ENCODE assay signal across 16 cellular contexts in genomic region chr22:23012081-23012622, GRCh38. TPM values are rescaled to one million over a fixed set of nuclear protein-coding genes. Genes with fewer than 3 reads are reported as not detected.
DNase-seq lines count a peak whose midpoint lies in the region; ATAC-seq, FAIRE-seq and TF ChIP-seq lines count a peak whose summit lies in the region.
"Had no signal": no experiment of that assay in that cellular context is flagged by ENCODE, and none has a peak within 500 bp of the region (broad histone marks: within the 10 kb centered on the region; RNA-seq: fewer than 3 reads in every experiment).

No MANE protein-coding gene starts in this region.

- H3K27me3 ChIP-seq in K562 (ENCODE audit: control insufficient read depth in 2 of 2, insufficient read depth in 2 of 2, low read length in 2 of 2) (peaks cover 42 to 52% of the 10 kb centered on the region in 2 experiments), GM23248 (replicated peaks; ENCODE audit: insufficient read depth) (no peaks in the 10 kb centered on the region; the same call in 1 of the 2 replicates), H7 (ENCODE audit: control insufficient read depth, insufficient read depth, low read length) (peaks cover 4% of the 10 kb centered on the region)
- H3K27me3 ChIP-seq: tibial nerve had no signal

- H3K4me3 ChIP-seq in K562 (no peak overlapping the region), GM23248 (no peak overlapping the region), H7 (ENCODE audit: insufficient read depth, low read depth, low read length) (no peak overlapping the region)
- H3K4me3 ChIP-seq: A549, heart left ventricle, tibial nerve had no signal

- intact Hi-C loops in K562 (cut with micrococcal nuclease) = no loop called here

- peaks cover 22 to 24% of the 10 kb centered on the region in 2 donors for H3K4me1 Mint-ChIP-seq in stimulated activated naive B cell treated with anti-CD40 and anti-IgM and Interleukin-4, amounts not matched to agents 10 μg/mL and 1 μg/mL and 100 μg/mL, for 72 hours

- FAIRE-seq in K562 (lab: Jason Lieb, UNC) = no peak
- FAIRE-seq: A549, TTC549 had no signal

- POLR2A ChIA-PET in K562 (lab: Yijun Ruan, JAX) = interaction anchor here (0.6 to 4.5 kb wide), 16 partner anchors 9 to 259 kb away, joined by 3 to 69 read pairs (median 4); no protein-coding TSS in a partner anchor

- no peak for TF ChIP-seq CTCF in K562 (IDR thresholded peaks at IDR 0.05 in 2 of 3, conservative IDR thresholded peaks at IDR 0.05 in 1 of 3; ENCODE audit: insufficient read depth in 2 of 3, low read depth in 1 of 3, low read length in 3 of 3)

- peak overlapping the region in 1 of 2 donors; percentile 26 for H3K4me3 Mint-ChIP-seq in stimulated activated naive B cell treated with anti-CD40 and anti-IgM and Interleukin-4, amounts not matched to agents 10 μg/mL and 1 μg/mL and 100 μg/mL, for 72 hours

- H2AFZ ChIP-seq in K562 (ENCODE audit: low read depth, low read length) (no peak overlapping the region), GM23248 (no peak overlapping the region)

- no peaks in the 10 kb centered on the region for H3K9me2 ChIP-seq in GM23248 (ENCODE audit: insufficient read depth)

- 2% methylated on average over 4 of the region's 4 CpGs for WGBS in K562 (ENCODE audit: insufficient coverage, low coverage, missing lambda C conversion rate)
- 54 to 60% methylated on average over 4 of the region's 4 CpGs for WGBS in GM23248 (ENCODE audit: low coverage in 1 of 2, low lambda C conversion rate in 2 of 2, missing lambda C conversion rate in 2 of 2), 2 experiments

- H3F3A ChIP-seq in GM23248 (ENCODE audit: insufficient read depth) = no peaks in the 10 kb centered on the region

- no peaks in the 10 kb centered on the region for H3K9me3 Mint-ChIP-seq in stimulated activated naive B cell treated with anti-CD40 and anti-IgM and Interleukin-4, amounts not matched to agents 10 μg/mL and 1 μg/mL and 100 μg/mL, for 72 hours

- ATAC-seq in K562 = no peak
- peak; percentile 97 to 98 for ATAC-seq in stimulated activated naive B cell treated with anti-CD40 and anti-IgM and Interleukin-4, amounts not matched to agents 10 μg/mL and 1 μg/mL and 100 μg/mL, for 72 hours (replicated peaks)
- ATAC-seq: A549, heart left ventricle had no signal

- H3K9ac ChIP-seq in K562 (ENCODE audit: insufficient read depth in 1 of 2, low read depth in 2 of 2, low read length in 2 of 2) (no peak overlapping the region), GM23248 (no peak overlapping the region)

- H3K36me3 ChIP-seq in K562 (ENCODE audit: control insufficient read depth, insufficient read depth, low read length) = no peaks in the 10 kb centered on the region
- H3K36me3 ChIP-seq in GM23248 (ENCODE audit: low read depth) = no peaks in the 10 kb centered on the region
- no peaks in the 10 kb centered on the region for H3K36me3 ChIP-seq in H7 (replicated peaks; ENCODE audit: control insufficient read depth, insufficient read depth, low read length)
- H3K36me3 ChIP-seq: heart left ventricle, tibial nerve had no signal

- H3K79me2 ChIP-seq in K562 (ENCODE audit: control insufficient read depth, insufficient read depth, low read length) = no peaks in the 10 kb centered on the region
- no peaks in the 10 kb centered on the region for H3K79me2 ChIP-seq in GM23248 (ENCODE audit: insufficient read depth)

- H3K9me3 ChIP-seq in K562 (replicated peaks; ENCODE audit: control insufficient read depth, insufficient read depth, low read depth, low read length) (no peaks in the 10 kb centered on the region), GM23248 (ENCODE audit: low read depth) (no peaks in the 10 kb centered on the region)
- H3K9me3 ChIP-seq: A549, heart left ventricle had no signal

- CTCF ChIA-PET in K562 (lab: Yijun Ruan, JAX; ENCODE audit: low intra/inter-chr PET ratio) = no interaction called here

- no peaks in the 10 kb centered on the region for H3K36me3 Mint-ChIP-seq in stimulated activated naive B cell treated with anti-CD40 and anti-IgM and Interleukin-4, amounts not matched to agents 10 μg/mL and 1 μg/mL and 100 μg/mL, for 72 hours

- no TSS peak for BruUV-seq in K562 (replicated peaks; lab: Mats Ljungman, UMichigan)

- peaks cover 16% of the 10 kb centered on the region; the same call in 1 of the 2 replicates for H4K20me1 ChIP-seq in K562 (replicated peaks; ENCODE audit: control insufficient read depth, insufficient read depth, low read length)
- H4K20me1 ChIP-seq in GM23248 (ENCODE audit: insufficient read depth) = no peaks in the 10 kb centered on the region

- in situ Hi-C loops in K562 (cut with MboI) = no loop called here
- in situ Hi-C loops in GM23248 (cut with MboI) = no loop called here

- H3K4me1 ChIP-seq in K562 (replicated peaks in 1 of 2; ENCODE audit: control insufficient read depth in 2 of 2, insufficient read depth in 2 of 2, low read length in 2 of 2) = peaks cover 0 to 5% of the 10 kb centered on the region in 2 experiments; a peak in 2 of 5 replicates
- no peaks in the 10 kb centered on the region for H3K4me1 ChIP-seq in GM23248 (ENCODE audit: insufficient read depth)
- H3K4me1 ChIP-seq: A549, heart left ventricle, tibial nerve had no signal

- no peak for TF ChIP-seq POLR2A in K562 (conservative IDR thresholded peaks at IDR 0.05)

- peak overlapping the region; percentile 14 for H3K27ac Mint-ChIP-seq in stimulated activated naive B cell treated with anti-CD40 and anti-IgM and Interleukin-4, amounts not matched to agents 10 μg/mL and 1 μg/mL and 100 μg/mL, for 72 hours

- no peaks in the 10 kb centered on the region for H3K27me3 Mint-ChIP-seq in stimulated activated naive B cell treated with anti-CD40 and anti-IgM and Interleukin-4, amounts not matched to agents 10 μg/mL and 1 μg/mL and 100 μg/mL, for 72 hours

- no peak overlapping the region for H3K27ac ChIP-seq in K562 (ENCODE audit: extremely low read depth, low read depth, low read length)
- no peak overlapping the region for H3K27ac ChIP-seq in GM23248
- H3K27ac ChIP-seq: A549, heart left ventricle, tibial nerve had no signal

- TF ChIP-seq EP300 in K562 (IDR thresholded peaks at IDR 0.05; ENCODE audit: low read length) = no peak

- H3K9me1 ChIP-seq in K562 (ENCODE audit: control insufficient read depth, insufficient read depth, low read length) = no peaks in the 10 kb centered on the region

- no peak for TF ChIP-seq RAD21 in K562 (CRISPR knock-in tag; conservative IDR thresholded peaks at IDR 0.05 in 1 of 2, IDR thresholded peaks at IDR 0.05 in 1 of 2)

- no peak overlapping the region for H3K4me2 ChIP-seq in K562 (ENCODE audit: insufficient read depth, low read length)
- no peak overlapping the region for H3K4me2 ChIP-seq in GM23248 (ENCODE audit: unreplicated experiment)
- H3K4me2 ChIP-seq: A549 had no signal

- peak; percentile 66 for DNase-seq in activated CD8-positive, alpha-beta memory T cell treated with anti-CD3 and anti-CD28 coated beads for 24 hours
- DNase-seq in activated CD8-positive, alpha-beta memory T cell treated with anti-CD3 and anti-CD28 coated beads, Interleukin-2, amount 50 U/mL, for 48 hours = no peak
- peak; percentile 44 to 61 for DNase-seq in activated CD4-positive, alpha-beta T cell treated with anti-CD3 and anti-CD28 coated beads, Interleukin-2, amount 50 U/mL, for 48 hours
- DNase-seq in K562 (ENCODE audit: extremely low read depth in 1 of 4, low spot score in 3 of 4) = peak in 2 of 4 experiments; percentile 40 to 46
- DNase-seq in stimulated activated naive B cell treated with anti-CD40 and anti-IgM and Interleukin-4, amounts not matched to agents 10 μg/mL and 1 μg/mL and 100 μg/mL, for 72 hours = peak; percentile 27
- no peak for DNase-seq in GM23248
- DNase-seq in H7 = no peak
- no peak for DNase-seq in Ammon's horn (ENCODE audit: low spot score)
- DNase-seq: heart left ventricle, KBM-7, kidney glomerular epithelial cell, NCI-H2081, NCI-H82 had no signal

TF ChIP-seq in K562, 482 proteins besides CTCF, POLR2A, EP300 and RAD21 (continues in another document):
- no peak for TF ChIP-seq RBM22 (IDR thresholded peaks at IDR 0.05; ENCODE audit: low read depth, low read length, poor library complexity, severe bottlenecking)
- no peak for TF ChIP-seq CBX1 (IDR thresholded peaks at IDR 0.05; ENCODE audit: low read depth)
- no peak for TF ChIP-seq ZNF274 (IDR thresholded peaks at IDR 0.05; ENCODE audit: borderline replicate concordance, low read depth, low read length)

RNA-seq across cellular contexts. Expression of gene GNAZ, which starts 58.2 kb away (rescaled TPM):
- 0.79 and 1.2 TPM in 2 replicates for total RNA-seq in K562 (2011; cell fraction: chromatin; rRNA removed; ENCODE audit: low replicate concordance)
- 0.50 and 0.79 TPM in 2 replicates for total RNA-seq in K562 (2011; cell fraction: nucleolus; rRNA removed)
- 0.29 and 0.46 TPM in 2 replicates for total RNA-seq in K562 (2011; cell fraction: nucleoplasm; rRNA removed)
- 0.14 and 0.24 TPM in 2 replicates for total RNA-seq in K562 (2014; rRNA removed)
- 0.04 and 0.10 TPM in 2 replicates for total RNA-seq in K562 (2014; rRNA removed; fragmentation: Illumina TruSeq; extraction: Trizol)
- total RNA-seq in K562 (2015; rRNA removed; fragmentation: Illumina TruSeq; extraction: Trizol) = 0.04 and 0.11 TPM in 2 replicates
- total RNA-seq in K562 (2021) = 0.22 and 0.74 TPM in 2 replicates
- 0.13 and 0.22 TPM in 2 replicates for polyA plus RNA-seq in K562 (2011; rRNA removed)
- 0.15 and 0.31 TPM in 2 replicates for polyA plus RNA-seq in K562 (2011; cell fraction: cytosol; rRNA removed)
- polyA plus RNA-seq in K562 (2011; cell fraction: nucleus; rRNA removed) = 0.35 and 0.60 TPM in 2 replicates
- polyA plus RNA-seq in K562 (2012) = 0.14 and 0.26 TPM in 2 replicates
- polyA plus RNA-seq in K562 (2014; fragmentation: Illumina TruSeq; extraction: Trizol) = 0.12 and 0.13 TPM in 2 replicates
- polyA plus RNA-seq in K562 (2014; fragmentation: Nextera tagmentation; extraction: Ambion mirVana) = not detected
- polyA plus RNA-seq in K562 (2014; rRNA removed) = 0.18 TPM in 1 of 2 replicates, not detected in the other
- 0.21 and 0.32 TPM in 2 replicates for polyA minus RNA-seq in K562 (2011; rRNA and poly(A)+ RNA removed)
- polyA minus RNA-seq in K562 (2011; cell fraction: cytosol; rRNA and poly(A)+ RNA removed) = 0.57 TPM in 1 of 2 replicates, not detected in the other
- polyA minus RNA-seq in K562 (2011; cell fraction: nucleus; rRNA and poly(A)+ RNA removed) = 0.40 and 0.67 TPM in 2 replicates
- total RNA-seq in GM23248 (2014; rRNA removed; shearing (Covaris generic)) = 0.25 and 0.65 TPM in 2 replicates
- polyA plus RNA-seq in GM23248 (2016; fragmentation: Nextera tagmentation; extraction: Ambion mirVana) = 0.24 and 0.25 TPM in 2 replicates
- total RNA-seq in H7 (2014; rRNA removed; shearing (Covaris generic)) = 18.0 and 24.4 TPM in 2 replicates

Comparison
In these comparisons a context has a peak if more than half of its experiments do, and no peak if none do; other contexts are left out.
1. DNase-seq: peak in activated CD8-positive, alpha-beta memory T cell treated with anti-CD3 and anti-CD28 coated beads for 24 hours (single experiment), activated CD4-positive, alpha-beta T cell treated with anti-CD3 and anti-CD28 coated beads, Interleukin-2, amount 50 U/mL, for 48 hours (2 of 2) and stimulated activated naive B cell treated with anti-CD40 and anti-IgM and Interleukin-4, amounts not matched to agents 10 μg/mL and 1 μg/mL and 100 μg/mL, for 72 hours (single experiment); none in activated CD8-positive, alpha-beta memory T cell treated with anti-CD3 and anti-CD28 coated beads, Interleukin-2, amount 50 U/mL, for 48 hours (single experiment), GM23248 (single experiment), H7 (single experiment) and Ammon's horn (single experiment).